ENCODE assay signal across 6 cellular contexts in the genomic region with DNA sequence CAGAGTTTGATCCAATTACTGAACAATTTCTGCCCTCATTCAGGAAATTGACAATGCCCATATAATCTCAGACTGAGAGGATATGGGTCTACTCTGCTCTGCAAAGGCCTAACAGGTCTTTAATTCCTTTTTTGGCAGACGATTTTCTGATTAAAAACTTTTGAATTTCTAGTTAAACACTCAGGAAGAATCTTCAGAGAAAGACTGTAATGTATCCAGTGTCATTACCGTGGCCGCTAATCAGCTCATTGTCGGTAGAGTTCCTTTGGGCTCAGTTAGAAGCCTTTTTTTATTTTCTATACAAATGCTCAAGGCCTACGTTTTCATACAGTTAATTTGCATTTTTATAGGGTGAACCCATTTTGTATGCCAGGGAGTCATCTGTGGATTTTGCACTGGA.
"Had no signal": no experiment of that assay in that cellular context is flagged by ENCODE, and none has a peak within 500 bp of the region (broad histone marks: within the 10 kb centered on the region; RNA-seq: fewer than 3 reads in every experiment).

No MANE protein-coding gene starts in this region.

- ATAC-seq: K562 had no signal

- DNase-seq: GOT3, H7, HCEC 1CT, IMR-90, KG1 had no signal

- H3K4me3 ChIP-seq: K562 had no signal
